In genomic region chr16:74400238-74400637, GRCh38 we compare ENCODE assay signal across 13 cellular contexts. TPM values are rescaled to one million over a fixed set of nuclear protein-coding genes. Genes with fewer than 3 reads are reported as not detected.
DNase-seq lines count a peak whose midpoint lies in the region; ATAC-seq and TF ChIP-seq lines count a peak whose summit lies in the region.
"Not testable (repeated sequence)": the region's sequence is repeated elsewhere in the genome, so short reads cannot be mapped to it uniquely, and the experiment has no call there.
"Had no signal": no experiment of that assay in that cellular context is flagged by ENCODE, and none has a peak within 500 bp of the region (broad histone marks: within the 10 kb centered on the region; RNA-seq: fewer than 3 reads in every experiment).

No MANE protein-coding gene starts in this region.

- H3K27me3 Mint-ChIP-seq in stimulated activated memory B cell treated with anti-CD40 and anti-IgM and Interleukin-4, amounts not matched to agents 10 μg/mL and 1 μg/mL and 100 μg/mL, for 72 hours = peaks cover 11% of the 10 kb centered on the region

- WGBS in esophagus muscularis mucosa = 91% methylated on average over 3 of the region's 4 CpGs
- WGBS in lung, 2 donors = 93 to 94% methylated on average over 3 of the region's 4 CpGs
- 91 to 93% methylated on average over 3 of the region's 4 CpGs for WGBS in aorta, 2 donors

- H3K36me3 Mint-ChIP-seq in stimulated activated memory B cell treated with anti-CD40 and anti-IgM and Interleukin-4, amounts not matched to agents 10 μg/mL and 1 μg/mL and 100 μg/mL, for 72 hours = not testable (repeated sequence)

- ATAC-seq in lung (ENCODE audit: insufficient read depth, low FRiP score); stimulated activated memory B cell treated with anti-CD40 and anti-IgM and Interleukin-4, amounts not matched to agents 10 μg/mL and 1 μg/mL and 100 μg/mL, for 72 hours; aorta (ENCODE audit: low FRiP score): not testable (repeated sequence)

- not testable (repeated sequence) for TF ChIP-seq EP300 in esophagus muscularis mucosa (IDR thresholded peaks at IDR 0.05)

- not testable (repeated sequence) for H3K4me3 Mint-ChIP-seq in stimulated activated memory B cell treated with anti-CD40 and anti-IgM and Interleukin-4, amounts not matched to agents 10 μg/mL and 1 μg/mL and 100 μg/mL, for 72 hours

- not testable (repeated sequence) for H3K36me3 ChIP-seq in Peyer's patch; esophagus muscularis mucosa; lung (ENCODE audit: control insufficient read depth in 2 of 2, insufficient read depth in 2 of 2, low read length in 2 of 2); aorta (ENCODE audit: control insufficient read depth in 1 of 2, insufficient read depth in 2 of 2, low read length in 1 of 2)

- H3K9me3 ChIP-seq in Peyer's patch; esophagus muscularis mucosa; lung (ENCODE audit: control insufficient read depth in 2 of 2, insufficient read depth in 1 of 2, low read length in 1 of 2); aorta (ENCODE audit: control insufficient read depth, low read length): not testable (repeated sequence)

- H3K4me1 ChIP-seq in Peyer's patch; lung (ENCODE audit: control insufficient read depth in 2 of 2, insufficient read depth in 2 of 2, low read length in 2 of 2); aorta (ENCODE audit: control insufficient read depth in 1 of 2, insufficient read depth in 2 of 2, low read length in 2 of 2): not testable (repeated sequence)
- H3K4me1 ChIP-seq in esophagus muscularis mucosa = peaks cover 0 to 24% (median 19%) of the 10 kb centered on the region in 4 donors

- H3K27ac Mint-ChIP-seq in stimulated activated memory B cell treated with anti-CD40 and anti-IgM and Interleukin-4, amounts not matched to agents 10 μg/mL and 1 μg/mL and 100 μg/mL, for 72 hours = peak overlapping the region; percentile 59

- H3K9me3 Mint-ChIP-seq in stimulated activated memory B cell treated with anti-CD40 and anti-IgM and Interleukin-4, amounts not matched to agents 10 μg/mL and 1 μg/mL and 100 μg/mL, for 72 hours = not testable (repeated sequence)

- intact Hi-C loops in esophagus muscularis mucosa (cut with DNase I); posterior vena cava (cut with DNase I); aorta (cut with DNase I): not testable (repeated sequence)

- DNase-seq in ACHN (peak; percentile 0), Peyer's patch (peak in 2 of 3 donors; percentile 2 to 25), esophagus muscularis mucosa (ENCODE audit: extremely low spot score) (peak; percentile 55), lung (ENCODE audit: low spot score) (peak; percentile 26), posterior vena cava (ENCODE audit: low spot score) (peak; percentile 80), aorta (peak; percentile 40 to 60)
- peak; percentile 41 for DNase-seq in activated CD8-positive, alpha-beta memory T cell treated with anti-CD3 and anti-CD28 coated beads for 24 hours

- H3K4me1 Mint-ChIP-seq in stimulated activated memory B cell treated with anti-CD40 and anti-IgM and Interleukin-4, amounts not matched to agents 10 μg/mL and 1 μg/mL and 100 μg/mL, for 72 hours = not testable (repeated sequence)

- in situ Hi-C loops in ACHN (cut with HindIII; ENCODE audit: low pct_ligation_motif_present, low pct_unique_long_range_greater_than_20kb, low sequenced_read_pairs) = not testable (repeated sequence)

- not testable (repeated sequence) for TF ChIP-seq CTCF in Peyer's patch (IDR thresholded peaks at IDR 0.05); esophagus muscularis mucosa (IDR thresholded peaks at IDR 0.05); lung (IDR thresholded peaks at IDR 0.05; ENCODE audit: control extremely low read depth, extremely low read depth)

- H3K27ac ChIP-seq in Peyer's patch; esophagus muscularis mucosa (replicated peaks in 1 of 4); lung (ENCODE audit: low read depth in 1 of 2, low read length in 1 of 2); aorta (ENCODE audit: low read depth in 1 of 2, low read length in 2 of 2): not testable (repeated sequence)

- H3K4me3 ChIP-seq in Peyer's patch; esophagus muscularis mucosa; lung; aorta (ENCODE audit: low read length in 2 of 2): not testable (repeated sequence)

- not testable (repeated sequence) for TF ChIP-seq POLR2A in Peyer's patch (IDR thresholded peaks at IDR 0.05); esophagus muscularis mucosa (IDR thresholded peaks at IDR 0.05; ENCODE audit: low read depth)

- not testable (repeated sequence) for H3K27me3 ChIP-seq in Peyer's patch; esophagus muscularis mucosa; lung (ENCODE audit: control insufficient read depth, insufficient read depth); aorta (ENCODE audit: control insufficient read depth in 1 of 2, insufficient read depth in 2 of 2, low read length in 1 of 2)

RNA-seq across cellular contexts. Expression of gene CLEC18B, which starts 21.0 kb away (rescaled TPM):
- total RNA-seq in Peyer's patch (1 to 10 TPM in 2 of 4 donors, under 1 TPM in 1, not detected in 1; 0.57 to 1.8 (median 1.2) TPM), esophagus muscularis mucosa (1 to 10 TPM in 1 of 4 donors, not detected in 3; 1.2 TPM), lung (1 to 10 TPM in 1 of 2 donors, not detected in 1; 1.9 TPM), posterior vena cava (under 1 TPM; 0.52 to 0.60 TPM), aorta (1 to 10 TPM; 1.2 to 3.0 TPM)
- polyA plus RNA-seq in lung (under 1 TPM; 0.65 to 0.77 TPM), aorta (1 to 10 TPM in 1 of 2 donors, under 1 TPM in 1; 0.75 to 6.5 TPM)
- total RNA-seq: Daoy, GM23338 had no signal
- polyA plus RNA-seq: CD4-positive, alpha-beta memory T cell had no signal

RNA-seq across cellular contexts. Expression of gene NPIPB15, which starts 24.1 kb away (rescaled TPM):
- 10 to 100 TPM in 2 of 4 donors, 1 to 10 TPM in 1, not detected in 1; 8.4 to 35.2 (median 19.0) TPM for total RNA-seq in Peyer's patch
- 1 to 10 TPM in 3 of 4 donors, not detected in 1; 1.2 to 4.0 (median 1.7) TPM for total RNA-seq in esophagus muscularis mucosa
- total RNA-seq in lung = 1 to 10 TPM; 2.7 to 4.0 TPM
- polyA plus RNA-seq in lung = 10 to 100 TPM in 1 of 2 donors, 1 to 10 TPM in 1; 4.2 to 32.0 TPM
- 1 to 10 TPM; 2.6 to 2.7 TPM for total RNA-seq in posterior vena cava
- 1 to 10 TPM; 2.8 to 9.0 TPM for total RNA-seq in aorta
- 10 to 100 TPM in 1 of 2 donors, 1 to 10 TPM in 1; 3.1 to 77.5 TPM for polyA plus RNA-seq in aorta
- total RNA-seq: Daoy, G401, H4 had no signal

Comparison
In these comparisons a context has a peak if more than half of its experiments do, and no peak if none do; other contexts are left out.
1. DNase-seq: peak in every context shown above with its lines; median percentile 80 in posterior vena cava; 55 in esophagus muscularis mucosa; 50 in aorta; 41 in activated CD8-positive, alpha-beta memory T cell treated with anti-CD3 and anti-CD28 coated beads for 24 hours; 26 in lung; 14 in Peyer's patch; 0 in ACHN.